ENCODE assay signal across 17 cellular contexts in the genomic region with DNA sequence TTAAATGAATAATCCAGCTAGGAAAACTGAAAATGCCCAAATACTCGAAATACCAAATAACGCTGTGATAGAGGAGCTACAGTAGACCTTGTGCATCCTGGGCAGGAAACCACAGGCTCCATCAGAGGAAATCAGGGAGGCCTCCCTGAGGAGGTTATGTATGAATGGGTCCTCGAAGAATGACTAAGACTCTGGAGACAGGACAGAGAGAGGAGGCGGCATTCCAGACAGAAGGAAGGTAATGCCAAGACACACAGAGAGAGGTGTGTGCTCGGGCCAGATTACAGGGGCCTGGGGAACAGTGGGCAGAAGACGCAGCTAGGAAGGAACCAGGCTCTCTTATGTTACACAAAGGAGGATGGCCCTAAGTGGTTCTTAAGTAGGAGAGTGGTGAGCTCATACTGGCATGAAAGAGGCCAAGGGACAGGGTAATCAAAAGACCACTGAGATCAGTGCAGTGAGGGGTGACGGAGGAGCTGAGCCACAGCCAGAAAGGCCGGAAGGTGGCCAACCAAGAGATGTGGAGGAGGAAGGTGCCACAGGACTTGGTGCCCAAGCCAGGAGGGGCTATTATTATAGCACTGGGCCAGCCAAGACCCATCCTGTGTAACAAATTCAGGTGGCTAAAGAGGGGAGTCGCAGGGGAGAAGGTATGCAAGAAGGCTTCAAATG. TPM values are rescaled to one million over a fixed set of nuclear protein-coding genes. Genes with fewer than 3 reads are reported as not detected.
DNase-seq lines count a peak whose midpoint lies in the region; ATAC-seq, FAIRE-seq and TF ChIP-seq lines count a peak whose summit lies in the region.
"Had no signal": no experiment of that assay in that cellular context is flagged by ENCODE, and none has a peak within 500 bp of the region (broad histone marks: within the 10 kb centered on the region; RNA-seq: fewer than 3 reads in every experiment).

No MANE protein-coding gene starts in this region.

- no peak for FAIRE-seq in GM12891 (lab: Jason Lieb, UNC)
- FAIRE-seq: A204.1, GM19239, H54, small intestine had no signal

- H3K9me3 Mint-ChIP-seq in T-helper 1 cell treated with Interleukin-12 subunit alpha and Interleukin-12 subunit beta and Interleukin-4 antibody, amounts not matched to agents 30 μg/mL and 1 μg/mL, for 36 hours = peaks cover 21% of the 10 kb centered on the region
- H3K9me3 Mint-ChIP-seq in effector memory CD8-positive, alpha-beta T cell = no peaks in the 10 kb centered on the region

- peaks cover 16 to 80% (median 54%) of the 10 kb centered on the region in 6 donors for H3K4me1 ChIP-seq in spleen

- H3K36me3 Mint-ChIP-seq in T-helper 1 cell treated with Interleukin-12 subunit alpha and Interleukin-12 subunit beta and Interleukin-4 antibody, amounts not matched to agents 30 μg/mL and 1 μg/mL, for 36 hours (ENCODE audit: low read depth) = peaks cover 38% of the 10 kb centered on the region
- peaks cover 11% of the 10 kb centered on the region for H3K36me3 Mint-ChIP-seq in effector memory CD8-positive, alpha-beta T cell (ENCODE audit: insufficient read depth)

- H3K27me3 Mint-ChIP-seq in T-helper 1 cell treated with Interleukin-12 subunit alpha and Interleukin-12 subunit beta and Interleukin-4 antibody, amounts not matched to agents 30 μg/mL and 1 μg/mL, for 36 hours (ENCODE audit: low read depth) = no peaks in the 10 kb centered on the region
- no peaks in the 10 kb centered on the region for H3K27me3 Mint-ChIP-seq in effector memory CD8-positive, alpha-beta T cell

- ATAC-seq in effector memory CD8-positive, alpha-beta T cell (replicated peaks) = peak; percentile 52
- ATAC-seq in GM21529 (IDR thresholded peaks at IDR 0.05; ENCODE audit: unreplicated experiment) = no peak
- ATAC-seq: activated CD4-positive, CD25-positive, alpha-beta regulatory T cell treated with anti-CD3 and anti-CD28 coated beads, Interleukin-2, amount 50 U/mL, for 24 hours had no signal

- no peaks in the 10 kb centered on the region for H3K27me3 ChIP-seq in spleen (replicated peaks in 1 of 7)
- H3K27me3 ChIP-seq: neutrophil had no signal

- TF ChIP-seq POLR2A in spleen (IDR thresholded peaks at IDR 0.05) = no peak
- TF ChIP-seq POLR2A in GM12891 (IDR thresholded peaks at IDR 0.05; ENCODE audit: low read depth, low read length) = no peak

- WGBS in spleen, 5 donors = 68 to 78% (median 75%) methylated on average over 9 of the region's 9 CpGs

- H3K4me3 Mint-ChIP-seq in T-helper 1 cell treated with Interleukin-12 subunit alpha and Interleukin-12 subunit beta and Interleukin-4 antibody, amounts not matched to agents 30 μg/mL and 1 μg/mL, for 36 hours = peak overlapping the region; percentile 36
- H3K4me3 Mint-ChIP-seq in effector memory CD8-positive, alpha-beta T cell = peak overlapping the region; percentile 13 to 33

- DNase-seq in T-helper 1 cell = no peak
- no peak for DNase-seq in SK-N-MC (ENCODE audit: low read depth, low spot score)
- no peak for DNase-seq in effector memory CD8-positive, alpha-beta T cell
- DNase-seq in spleen = no peak
- no peak for DNase-seq in foreskin melanocyte
- no peak for DNase-seq in GM12891 (ENCODE audit: insufficient read length, low spot score)
- DNase-seq: DMS 273 treated with DMSO at 0.1 percent for 48 hours, NCI-H69, small intestine, trophoblast cell had no signal

- peak overlapping the region; percentile 8 for H3K9ac ChIP-seq in SK-N-MC (ENCODE audit: insufficient read length)

- H3K27ac Mint-ChIP-seq in T-helper 1 cell treated with Interleukin-12 subunit alpha and Interleukin-12 subunit beta and Interleukin-4 antibody, amounts not matched to agents 30 μg/mL and 1 μg/mL, for 36 hours = no peak overlapping the region
- H3K27ac Mint-ChIP-seq in effector memory CD8-positive, alpha-beta T cell = peak overlapping the region; percentile 53 to 64

- H3K4me1 Mint-ChIP-seq in T-helper 1 cell treated with Interleukin-12 subunit alpha and Interleukin-12 subunit beta and Interleukin-4 antibody, amounts not matched to agents 30 μg/mL and 1 μg/mL, for 36 hours (ENCODE audit: low read depth) = peaks cover 43% of the 10 kb centered on the region
- peaks cover 43 to 50% of the 10 kb centered on the region in 2 donors for H3K4me1 Mint-ChIP-seq in effector memory CD8-positive, alpha-beta T cell (ENCODE audit: low read depth in 2 of 2)

- H3K27ac ChIP-seq in SK-N-MC (peak overlapping the region; percentile 26; the same call in 1 of the 2 replicates), spleen (peak overlapping the region in 5 of 8 donors; percentile 29 to 58 (median 40))
- H3K27ac ChIP-seq: neutrophil had no signal

- no peak for TF ChIP-seq CTCF in spleen (IDR thresholded peaks at IDR 0.05 in 8 of 11, conservative IDR thresholded peaks at IDR 0.05 in 3 of 11)

- no peaks in the 10 kb centered on the region for H3K9me3 ChIP-seq in SK-N-MC (ENCODE audit: low read depth, low read length)
- H3K9me3 ChIP-seq in spleen = peaks cover 2 to 20% (median 11%) of the 10 kb centered on the region in 8 donors
- H3K9me3 ChIP-seq: neutrophil had no signal

- no peaks in the 10 kb centered on the region; the same call in 1 of the 2 replicates for H3K36me3 ChIP-seq in SK-N-MC (ENCODE audit: insufficient read depth, low read length)
- peaks cover 0 to 23% (median 12%) of the 10 kb centered on the region in 6 donors for H3K36me3 ChIP-seq in spleen
- H3K36me3 ChIP-seq: neutrophil had no signal

- intact Hi-C loops in spleen (cut with DNase I; ENCODE audit: low total_unique reads) = no loop called here

- H3K4me3 ChIP-seq in SK-N-MC (no peak overlapping the region), spleen (no peak overlapping the region)

TF ChIP-seq in GM12891, 5 proteins besides CTCF, POLR2A, EP300 and RAD21:
- TF ChIP-seq PAX5 (IDR thresholded peaks at IDR 0.05; ENCODE audit: insufficient read depth, low read length, severe bottlenecking) (no peak), POLR2AphosphoS5 (IDR thresholded peaks at IDR 0.05; ENCODE audit: low read depth, low read length) (no peak), TAF1 (IDR thresholded peaks at IDR 0.05; ENCODE audit: low read depth, low read length) (no peak), SPI1 (IDR thresholded peaks at IDR 0.05; ENCODE audit: low read depth, low read length) (no peak), POU2F2 (IDR thresholded peaks at IDR 0.05; ENCODE audit: low read depth, low read length) (no peak)
TF ChIP-seq in GM12891: peak in this region for 0.

RNA-seq across cellular contexts. Expression of gene ST3GAL5, which starts 9.9 kb away (rescaled TPM):
- total RNA-seq in spleen = 100 to 1,000 TPM in 2 of 7 donors, 10 to 100 TPM in 5; 55.8 to 124 (median 74.9) TPM
- polyA plus RNA-seq in spleen = 10 to 100 TPM; 18.7 to 41.1 (median 33.8) TPM
- 3.6 TPM for polyA plus RNA-seq in GM12891 (2012; ENCODE audit: low read depth, missing spikeins)
